In the genomic region with DNA sequence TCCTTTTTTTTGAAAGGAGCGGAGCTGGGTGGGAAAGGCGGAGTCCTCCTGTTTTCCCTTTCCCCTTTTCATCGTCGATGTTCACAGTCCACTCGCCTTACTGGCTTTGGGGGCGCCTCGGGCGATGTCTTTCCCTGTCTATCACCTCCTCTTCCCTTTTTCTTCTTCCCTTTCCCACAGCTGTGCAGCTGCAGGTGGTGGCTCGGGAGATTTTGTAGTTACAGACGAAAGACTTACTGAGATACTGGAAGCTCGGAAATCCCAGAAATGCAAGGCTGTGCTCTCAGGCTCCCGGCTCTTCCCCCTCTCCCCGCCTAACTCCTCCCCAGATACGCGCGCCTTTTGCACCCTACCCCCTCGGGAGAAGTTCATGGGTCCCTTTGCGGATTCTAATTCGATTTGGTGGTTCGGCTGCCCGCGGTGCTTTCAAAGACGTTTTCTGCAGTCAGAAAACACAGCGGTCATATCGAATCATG, we compare ENCODE assay signal across 8 cellular contexts. TPM values are rescaled to one million over a fixed set of nuclear protein-coding genes. Genes with fewer than 3 reads are reported as not detected.
DNase-seq lines count a peak whose midpoint lies in the region; ATAC-seq and TF ChIP-seq lines count a peak whose summit lies in the region.

No MANE protein-coding gene starts in this region.

- H3K4me3 ChIP-seq in NB4 (ENCODE audit: low read depth, low read length) (no peak overlapping the region), right atrium auricular region (peak overlapping the region; percentile 54 to 84), prostate gland (peak overlapping the region; percentile 62 to 71)

- no peaks in the 10 kb centered on the region for H3K9me3 ChIP-seq in right atrium auricular region
- H3K9me3 ChIP-seq in prostate gland, result no peaks in the 10 kb centered on the region

- H3K27me3 Mint-ChIP-seq in activated naive CD8-positive, alpha-beta T cell, result no peaks in the 10 kb centered on the region

- intact Hi-C loops in prostate gland (cut with DNase I), result loop anchor here (5.0 to 10.0 kb wide), 4 partner anchors 94 to 436 kb away; a partner anchor contains a TSS

- peak overlapping the region; percentile 88 to 91 for H3K27ac ChIP-seq in right atrium auricular region
- peak overlapping the region; percentile 87 to 88 for H3K27ac ChIP-seq in prostate gland

- no peak for TF ChIP-seq POLR2A in NB4 (IDR thresholded peaks at IDR 0.05; ENCODE audit: extremely low read depth, insufficient read length)
- no peak for TF ChIP-seq POLR2A in prostate gland (IDR thresholded peaks at IDR 0.05)

- no peaks in the 10 kb centered on the region for H3K9me3 Mint-ChIP-seq in activated naive CD8-positive, alpha-beta T cell (ENCODE audit: low read depth)

- no peak for ATAC-seq in HG02852 (IDR thresholded peaks at IDR 0.05; ENCODE audit: unreplicated experiment)
- no peak for ATAC-seq in HG02610 (IDR thresholded peaks at IDR 0.05; ENCODE audit: unreplicated experiment)

- peaks cover 0 to 39% of the 10 kb centered on the region in 2 donors for H3K4me1 ChIP-seq in right atrium auricular region
- H3K4me1 ChIP-seq in prostate gland (replicated peaks), result no peaks in the 10 kb centered on the region

- H3K36me3 ChIP-seq in right atrium auricular region (no peaks in the 10 kb centered on the region), prostate gland (no peaks in the 10 kb centered on the region)

- H3K4me1 Mint-ChIP-seq in activated naive CD8-positive, alpha-beta T cell (ENCODE audit: low read depth), result peaks cover 26% of the 10 kb centered on the region

- H3K36me3 Mint-ChIP-seq in activated naive CD8-positive, alpha-beta T cell, result peaks cover 2% of the 10 kb centered on the region

- DNase-seq in NOMO-1 (lab: John Stamatoyannopoulos, UW; ENCODE audit: unreplicated experiment in 2 of 2) (peak; percentile 10 to 12), NOMO-1 treated with DMSO at 0.1 percent for 48 hours (lab: John Stamatoyannopoulos, UW; ENCODE audit: unreplicated experiment) (no peak), NB4 (ENCODE audit: low read depth) (peak; percentile 34), right atrium auricular region (ENCODE audit: low spot score) (no peak), prostate gland (ENCODE audit: low spot score) (peak; percentile 4)

- no peaks in the 10 kb centered on the region for H3K27me3 ChIP-seq in right atrium auricular region
- no peaks in the 10 kb centered on the region for H3K27me3 ChIP-seq in prostate gland (replicated peaks; ENCODE audit: insufficient read depth)

- TF ChIP-seq CTCF in NB4 (IDR thresholded peaks at IDR 0.05; ENCODE audit: low read depth, low read length) (no peak), right atrium auricular region (IDR thresholded peaks at IDR 0.05) (no peak), prostate gland (IDR thresholded peaks at IDR 0.05) (no peak)

- WGBS in prostate gland, result under 1% methylated on average over 25 of the region's 25 CpGs

- peak overlapping the region; percentile 84 for H3K4me3 Mint-ChIP-seq in activated naive CD8-positive, alpha-beta T cell

- peak overlapping the region; percentile 75 for H3K27ac Mint-ChIP-seq in activated naive CD8-positive, alpha-beta T cell

RNA-seq across cellular contexts. Expression of a gene that starts 1.3 kb away (rescaled TPM):
- total RNA-seq in right atrium auricular region, result 10 to 100 TPM; 34.9 to 59.0 TPM
- 10 to 100 TPM; 19.4 to 39.1 TPM for total RNA-seq in prostate gland

RNA-seq across cellular contexts. Expression of a gene that starts 52.9 kb away (rescaled TPM):
- not detected for total RNA-seq in right atrium auricular region
- 1 to 10 TPM; 1.8 to 3.9 TPM for total RNA-seq in prostate gland

Comparison
In these comparisons a context has a peak if more than half of its experiments do, and no peak if none do; other contexts are left out.
1. DNase-seq: peak in NOMO-1 (2 of 2), NB4 (single experiment) and prostate gland (single experiment); none in NOMO-1 treated with DMSO at 0.1 percent for 48 hours (single experiment) and right atrium auricular region (single experiment).